In the genomic region with DNA sequence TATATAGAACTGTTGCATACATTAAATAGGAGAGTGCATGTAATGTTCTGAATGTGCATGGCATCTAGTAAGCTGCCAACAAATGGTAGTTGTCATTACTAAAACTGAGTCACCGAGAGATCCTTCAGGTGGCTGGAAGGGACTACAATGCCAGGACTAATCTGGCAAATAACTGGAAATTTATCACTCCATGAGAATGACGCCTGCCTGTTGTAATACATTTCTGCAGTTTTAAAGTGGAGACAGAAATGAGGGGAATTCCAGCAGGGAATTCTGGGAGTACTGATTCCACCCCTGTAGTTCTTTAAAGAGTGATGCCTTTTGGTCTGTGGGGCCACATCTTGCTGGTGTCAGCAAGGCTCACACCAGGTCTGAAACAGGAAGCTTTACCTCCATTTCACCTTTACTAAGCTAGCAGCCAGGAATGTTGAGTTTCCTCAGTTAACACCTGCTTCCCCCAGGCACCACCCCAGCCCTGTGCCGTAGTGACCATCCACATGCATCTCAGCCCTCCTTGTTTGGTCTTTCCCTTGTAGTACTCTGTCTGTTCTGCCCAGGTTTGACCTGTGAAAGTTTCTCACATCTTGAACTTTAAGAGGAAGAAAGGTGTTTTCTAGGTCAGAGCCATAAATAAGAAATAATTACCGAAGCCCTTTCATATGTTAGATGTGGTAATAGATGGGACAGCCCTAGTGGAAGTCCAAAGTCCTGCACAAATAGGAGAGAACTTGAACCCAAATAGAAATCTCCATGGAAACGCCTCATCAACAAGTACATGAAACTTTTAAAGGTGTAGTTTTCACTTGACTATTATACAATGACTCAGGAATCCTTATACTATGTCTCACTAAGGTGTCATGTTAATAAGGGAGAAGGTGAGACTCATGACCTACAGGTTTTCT, we compare ENCODE assay signal across 1 cellular context.
A peak's percentile ranks its signal among the peaks of the same experiment; 100 is the strongest.
TF ChIP-seq lines count a peak whose summit lies in the region.

No MANE protein-coding gene starts in this region.

TF ChIP-seq in HepG2, 621 proteins besides CTCF, POLR2A, EP300 and RAD21 (continued from another document and continues in another):
- TF ChIP-seq GZF1 (CRISPR knock-in tag; IDR thresholded peaks at IDR 0.05) (peak; percentile 57; the same call in 1 of the 2 replicates), FOSL2 (CRISPR knock-in tag; IDR thresholded peaks at IDR 0.05) (no peak), GABPB1 (CRISPR knock-in tag; IDR thresholded peaks at IDR 0.05) (no peak), ZNF558 (CRISPR knock-in tag; IDR thresholded peaks at IDR 0.05; ENCODE audit: borderline replicate concordance) (no peak), MTA3 (CRISPR knock-in tag; IDR thresholded peaks at IDR 0.05) (no peak), ZEB1 (IDR thresholded peaks at IDR 0.05; ENCODE audit: insufficient replicate concordance, low read depth) (peak; percentile 34), ZNF34 (CRISPR knock-in tag; IDR thresholded peaks at IDR 0.05; ENCODE audit: borderline replicate concordance) (no peak), MYNN (CRISPR knock-in tag; IDR thresholded peaks at IDR 0.05; ENCODE audit: low read depth) (no peak), NFE2L2 (IDR thresholded peaks at IDR 0.05; ENCODE audit: low read length) (peak; percentile 75), ZBED4 (CRISPR knock-in tag; IDR thresholded peaks at IDR 0.05; ENCODE audit: borderline replicate concordance) (no peak), CAMTA2 (CRISPR knock-in tag; IDR thresholded peaks at IDR 0.05; ENCODE audit: borderline replicate concordance) (no peak), THAP11 (CRISPR knock-in tag; IDR thresholded peaks at IDR 0.05) (0 out of 2 replicates have a peak, but pooled peaks have one; percentile 4), ZNF800 (CRISPR knock-in tag; IDR thresholded peaks at IDR 0.05) (no peak), SNAPC2 (CRISPR knock-in tag; IDR thresholded peaks at IDR 0.05) (no peak), ZBTB2 (CRISPR knock-in tag; IDR thresholded peaks at IDR 0.05; ENCODE audit: low read depth) (no peak), KMT2A (CRISPR knock-in tag; IDR thresholded peaks at IDR 0.05) (no peak), NKX3-1 (CRISPR knock-in tag; IDR thresholded peaks at IDR 0.05) (no peak), TARDBP (CRISPR knock-in tag; IDR thresholded peaks at IDR 0.05) (no peak), ZNF263 (CRISPR knock-in tag; IDR thresholded peaks at IDR 0.05) (no peak), FOXK1 (CRISPR knock-in tag; IDR thresholded peaks at IDR 0.05; ENCODE audit: borderline replicate concordance, low read depth) (no peak), CBX5 (CRISPR knock-in tag; IDR thresholded peaks at IDR 0.05; ENCODE audit: borderline replicate concordance) (no peak), SP5 (CRISPR knock-in tag; IDR thresholded peaks at IDR 0.05; ENCODE audit: borderline replicate concordance, low read depth) (no peak), ZNF253 (CRISPR knock-in tag; IDR thresholded peaks at IDR 0.05; ENCODE audit: borderline replicate concordance) (no peak), SUZ12 (IDR thresholded peaks at IDR 0.05; ENCODE audit: low read depth, low read length) (no peak), ZNF382 (CRISPR knock-in tag; IDR thresholded peaks at IDR 0.05; ENCODE audit: borderline replicate concordance) (no peak), ZNF605 (CRISPR knock-in tag; IDR thresholded peaks at IDR 0.05) (no peak), CEBPG (CRISPR knock-in tag; IDR thresholded peaks at IDR 0.05) (peak; percentile 19; the same call in 1 of the 2 replicates), RXRA (CRISPR knock-in tag; IDR thresholded peaks at IDR 0.05) (peak; percentile 34; the same call in 1 of the 2 replicates), CHCHD3 (CRISPR knock-in tag; IDR thresholded peaks at IDR 0.05) (no peak), ZFP62 (CRISPR knock-in tag; IDR thresholded peaks at IDR 0.05) (no peak), ZNF747 (CRISPR knock-in tag; IDR thresholded peaks at IDR 0.05; ENCODE audit: borderline replicate concordance) (no peak), SNAI1 (CRISPR knock-in tag; IDR thresholded peaks at IDR 0.05; ENCODE audit: borderline replicate concordance) (no peak), ZNF224 (CRISPR knock-in tag; IDR thresholded peaks at IDR 0.05) (no peak), TP53 (CRISPR knock-in tag; conservative IDR thresholded peaks at IDR 0.05) (no peak), HDAC2 (CRISPR knock-in tag; IDR thresholded peaks at IDR 0.05) (no peak), ISL2 (CRISPR knock-in tag; IDR thresholded peaks at IDR 0.05) (no peak), ZBTB21 (CRISPR knock-in tag; IDR thresholded peaks at IDR 0.05) (no peak), RFX3 (CRISPR knock-in tag; IDR thresholded peaks at IDR 0.05) (peak; percentile 72), ZNF782 (CRISPR knock-in tag; IDR thresholded peaks at IDR 0.05; ENCODE audit: borderline replicate concordance) (no peak), PHF21A (CRISPR knock-in tag; IDR thresholded peaks at IDR 0.05) (peak; percentile 52), SETDB1 (CRISPR knock-in tag; IDR thresholded peaks at IDR 0.05; ENCODE audit: borderline replicate concordance) (no peak), ZNF281 (CRISPR knock-in tag; IDR thresholded peaks at IDR 0.05; ENCODE audit: borderline replicate concordance) (no peak), ZNF30 (CRISPR knock-in tag; IDR thresholded peaks at IDR 0.05) (no peak), DMAP1 (CRISPR knock-in tag; IDR thresholded peaks at IDR 0.05) (no peak), ZNF772 (CRISPR knock-in tag; IDR thresholded peaks at IDR 0.05) (no peak)
- TF ChIP-seq, protein P1, sequence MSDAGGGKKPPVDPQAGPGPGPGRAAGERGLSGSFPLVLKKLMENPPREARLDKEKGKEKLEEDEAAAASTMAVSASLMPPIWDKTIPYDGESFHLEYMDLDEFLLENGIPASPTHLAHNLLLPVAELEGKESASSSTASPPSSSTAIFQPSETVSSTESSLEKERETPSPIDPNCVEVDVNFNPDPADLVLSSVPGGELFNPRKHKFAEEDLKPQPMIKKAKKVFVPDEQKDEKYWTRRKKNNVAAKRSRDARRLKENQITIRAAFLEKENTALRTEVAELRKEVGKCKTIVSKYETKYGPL (CRISPR knock-in tag; IDR thresholded peaks at IDR 0.05): no peak
- TF ChIP-seq, protein P2, sequence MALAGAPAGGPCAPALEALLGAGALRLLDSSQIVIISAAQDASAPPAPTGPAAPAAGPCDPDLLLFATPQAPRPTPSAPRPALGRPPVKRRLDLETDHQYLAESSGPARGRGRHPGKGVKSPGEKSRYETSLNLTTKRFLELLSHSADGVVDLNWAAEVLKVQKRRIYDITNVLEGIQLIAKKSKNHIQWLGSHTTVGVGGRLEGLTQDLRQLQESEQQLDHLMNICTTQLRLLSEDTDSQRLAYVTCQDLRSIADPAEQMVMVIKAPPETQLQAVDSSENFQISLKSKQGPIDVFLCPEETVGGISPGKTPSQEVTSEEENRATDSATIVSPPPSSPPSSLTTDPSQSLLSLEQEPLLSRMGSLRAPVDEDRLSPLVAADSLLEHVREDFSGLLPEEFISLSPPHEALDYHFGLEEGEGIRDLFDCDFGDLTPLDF (CRISPR knock-in tag; IDR thresholded peaks at IDR 0.05): no peak
- TF ChIP-seq, protein P3, sequence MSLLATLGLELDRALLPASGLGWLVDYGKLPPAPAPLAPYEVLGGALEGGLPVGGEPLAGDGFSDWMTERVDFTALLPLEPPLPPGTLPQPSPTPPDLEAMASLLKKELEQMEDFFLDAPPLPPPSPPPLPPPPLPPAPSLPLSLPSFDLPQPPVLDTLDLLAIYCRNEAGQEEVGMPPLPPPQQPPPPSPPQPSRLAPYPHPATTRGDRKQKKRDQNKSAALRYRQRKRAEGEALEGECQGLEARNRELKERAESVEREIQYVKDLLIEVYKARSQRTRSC (CRISPR knock-in tag; IDR thresholded peaks at IDR 0.05; ENCODE audit: low read depth): no peak
